Comparison of ENCODE assay signal across 2 cellular contexts in the genomic region with DNA sequence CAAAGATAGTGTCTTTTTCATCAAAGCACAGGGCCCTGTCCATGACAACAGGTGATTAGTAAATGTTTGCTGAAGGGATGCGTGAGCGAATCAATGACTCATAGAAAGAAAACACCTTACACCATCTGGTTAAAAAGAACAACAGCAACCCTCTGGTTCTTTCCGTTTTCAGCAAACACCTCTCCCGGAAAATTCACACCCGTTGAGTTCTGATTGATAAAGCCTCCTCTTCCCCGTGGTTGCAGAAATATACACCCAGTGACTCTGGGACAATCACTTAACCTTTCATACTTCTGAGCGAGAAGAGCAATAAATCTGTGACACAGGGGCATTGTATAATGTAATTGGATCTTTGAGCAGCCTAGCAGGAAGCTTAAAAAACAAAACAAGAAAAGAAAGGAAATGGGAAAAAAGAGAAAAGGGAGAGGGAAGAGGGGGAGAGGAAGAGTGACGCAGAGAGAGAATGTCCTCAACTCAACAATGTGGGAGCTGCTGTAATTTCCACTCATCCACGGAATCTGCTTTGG.
TF ChIP-seq lines count a peak whose summit lies in the region.

No MANE protein-coding gene starts in this region.

TF ChIP-seq in IMR-90, 13 proteins besides CTCF, POLR2A, EP300 and RAD21:
- no peak for TF ChIP-seq NFE2L2 (IDR thresholded peaks at IDR 0.05; ENCODE audit: low read depth, low read length)
- no peak for TF ChIP-seq BHLHE40 (IDR thresholded peaks at IDR 0.05; ENCODE audit: low read depth, low read length)
- no peak for TF ChIP-seq CEBPB (IDR thresholded peaks at IDR 0.05; ENCODE audit: low read depth, low read length)
- TF ChIP-seq, protein P1, sequence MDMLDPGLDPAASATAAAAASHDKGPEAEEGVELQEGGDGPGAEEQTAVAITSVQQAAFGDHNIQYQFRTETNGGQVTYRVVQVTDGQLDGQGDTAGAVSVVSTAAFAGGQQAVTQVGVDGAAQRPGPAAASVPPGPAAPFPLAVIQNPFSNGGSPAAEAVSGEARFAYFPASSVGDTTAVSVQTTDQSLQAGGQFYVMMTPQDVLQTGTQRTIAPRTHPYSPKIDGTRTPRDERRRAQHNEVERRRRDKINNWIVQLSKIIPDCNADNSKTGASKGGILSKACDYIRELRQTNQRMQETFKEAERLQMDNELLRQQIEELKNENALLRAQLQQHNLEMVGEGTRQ (IDR thresholded peaks at IDR 0.05; ENCODE audit: low read depth, low read length): no peak
- TF ChIP-seq SMC3 (IDR thresholded peaks at IDR 0.05; ENCODE audit: low read depth, low read length): no peak
- no peak for TF ChIP-seq RFX5 (IDR thresholded peaks at IDR 0.05; ENCODE audit: low read depth, low read length)
- TF ChIP-seq MAZ (IDR thresholded peaks at IDR 0.05; ENCODE audit: borderline replicate concordance, low read depth, low read length): no peak
- no peak for TF ChIP-seq FOS (IDR thresholded peaks at IDR 0.05; ENCODE audit: low read depth, low read length)

TF ChIP-seq in SK-N-SH, 30 proteins besides CTCF, POLR2A, EP300 and RAD21:
- TF ChIP-seq ELF1 (IDR thresholded peaks at IDR 0.05) (no peak), NRF1 (IDR thresholded peaks at IDR 0.05; ENCODE audit: low read depth, low read length) (no peak), CHD2 (IDR thresholded peaks at IDR 0.05; ENCODE audit: low read length, partially characterized antibody) (no peak), FOXJ3 (CRISPR knock-in tag; IDR thresholded peaks at IDR 0.05) (no peak), GATA2 (CRISPR knock-in tag; IDR thresholded peaks at IDR 0.05) (no peak), JUND (IDR thresholded peaks at IDR 0.05) (no peak), MXI1 (IDR thresholded peaks at IDR 0.05; ENCODE audit: low read depth, low read length) (no peak), NFIC (IDR thresholded peaks at IDR 0.05; ENCODE audit: borderline replicate concordance) (no peak), RFX5 (IDR thresholded peaks at IDR 0.05; ENCODE audit: low read length) (no peak), SMC3 (IDR thresholded peaks at IDR 0.05; ENCODE audit: low read depth, low read length) (no peak), TAF1 (IDR thresholded peaks at IDR 0.05; ENCODE audit: borderline replicate concordance, low read depth, low read length) (no peak), YY1 (IDR thresholded peaks at IDR 0.05; ENCODE audit: low read depth) (no peak), POLR2AphosphoS5 (IDR thresholded peaks at IDR 0.05; ENCODE audit: low read depth, low read length) (no peak)
- TF ChIP-seq, protein P2, sequence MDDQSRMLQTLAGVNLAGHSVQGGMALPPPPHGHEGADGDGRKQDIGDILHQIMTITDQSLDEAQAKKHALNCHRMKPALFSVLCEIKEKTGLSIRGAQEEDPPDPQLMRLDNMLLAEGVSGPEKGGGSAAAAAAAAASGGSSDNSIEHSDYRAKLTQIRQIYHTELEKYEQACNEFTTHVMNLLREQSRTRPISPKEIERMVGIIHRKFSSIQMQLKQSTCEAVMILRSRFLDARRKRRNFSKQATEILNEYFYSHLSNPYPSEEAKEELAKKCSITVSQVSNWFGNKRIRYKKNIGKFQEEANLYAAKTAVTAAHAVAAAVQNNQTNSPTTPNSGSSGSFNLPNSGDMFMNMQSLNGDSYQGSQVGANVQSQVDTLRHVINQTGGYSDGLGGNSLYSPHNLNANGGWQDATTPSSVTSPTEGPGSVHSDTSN (IDR thresholded peaks at IDR 0.05): no peak
- TF ChIP-seq, protein P3, sequence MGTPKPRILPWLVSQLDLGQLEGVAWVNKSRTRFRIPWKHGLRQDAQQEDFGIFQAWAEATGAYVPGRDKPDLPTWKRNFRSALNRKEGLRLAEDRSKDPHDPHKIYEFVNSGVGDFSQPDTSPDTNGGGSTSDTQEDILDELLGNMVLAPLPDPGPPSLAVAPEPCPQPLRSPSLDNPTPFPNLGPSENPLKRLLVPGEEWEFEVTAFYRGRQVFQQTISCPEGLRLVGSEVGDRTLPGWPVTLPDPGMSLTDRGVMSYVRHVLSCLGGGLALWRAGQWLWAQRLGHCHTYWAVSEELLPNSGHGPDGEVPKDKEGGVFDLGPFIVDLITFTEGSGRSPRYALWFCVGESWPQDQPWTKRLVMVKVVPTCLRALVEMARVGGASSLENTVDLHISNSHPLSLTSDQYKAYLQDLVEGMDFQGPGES (IDR thresholded peaks at IDR 0.05; ENCODE audit: low read depth, low read length): no peak
- TF ChIP-seq, protein P4, sequence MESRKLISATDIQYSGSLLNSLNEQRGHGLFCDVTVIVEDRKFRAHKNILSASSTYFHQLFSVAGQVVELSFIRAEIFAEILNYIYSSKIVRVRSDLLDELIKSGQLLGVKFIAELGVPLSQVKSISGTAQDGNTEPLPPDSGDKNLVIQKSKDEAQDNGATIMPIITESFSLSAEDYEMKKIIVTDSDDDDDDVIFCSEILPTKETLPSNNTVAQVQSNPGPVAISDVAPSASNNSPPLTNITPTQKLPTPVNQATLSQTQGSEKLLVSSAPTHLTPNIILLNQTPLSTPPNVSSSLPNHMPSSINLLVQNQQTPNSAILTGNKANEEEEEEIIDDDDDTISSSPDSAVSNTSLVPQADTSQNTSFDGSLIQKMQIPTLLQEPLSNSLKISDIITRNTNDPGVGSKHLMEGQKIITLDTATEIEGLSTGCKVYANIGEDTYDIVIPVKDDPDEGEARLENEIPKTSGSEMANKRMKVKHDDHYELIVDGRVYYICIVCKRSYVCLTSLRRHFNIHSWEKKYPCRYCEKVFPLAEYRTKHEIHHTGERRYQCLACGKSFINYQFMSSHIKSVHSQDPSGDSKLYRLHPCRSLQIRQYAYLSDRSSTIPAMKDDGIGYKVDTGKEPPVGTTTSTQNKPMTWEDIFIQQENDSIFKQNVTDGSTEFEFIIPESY (IDR thresholded peaks at IDR 0.05; ENCODE audit: borderline replicate concordance, low read depth): no peak
